1 cellular context compared by ENCODE assay signal in genomic region chr6:51818520-51819022, GRCh38.
TF ChIP-seq lines count a peak whose summit lies in the region.

No MANE protein-coding gene starts in this region.

TF ChIP-seq in WTC11, 78 proteins besides CTCF, POLR2A, EP300 and RAD21 (continued from another document):
- no peak for TF ChIP-seq IRF2 (CRISPR knock-in tag; IDR thresholded peaks at IDR 0.05; ENCODE audit: borderline replicate concordance, low read depth)
